29 cellular contexts compared by ENCODE assay signal in genomic region chr3:101068876-101069606, GRCh38.
DNase-seq lines count a peak whose midpoint lies in the region; ATAC-seq, FAIRE-seq and TF ChIP-seq lines count a peak whose summit lies in the region.
"Had no signal": no experiment of that assay in that cellular context is flagged by ENCODE, and none has a peak within 500 bp of the region (broad histone marks: within the 10 kb centered on the region; RNA-seq: fewer than 3 reads in every experiment).

No MANE protein-coding gene starts in this region.

- H3K36me3 Mint-ChIP-seq in MCF 10A (ENCODE audit: insufficient read depth, unreplicated experiment) = no peaks in the 10 kb centered on the region
- H3K36me3 Mint-ChIP-seq in CD8-positive, alpha-beta memory T cell = no peaks in the 10 kb centered on the region
- H3K36me3 Mint-ChIP-seq: IgD-negative memory B cell, WTC11 had no signal

- BruUV-seq in MCF 10A (replicated peaks; lab: Mats Ljungman, UMichigan) = no TSS peak
- BruUV-seq in mammary epithelial cell (replicated peaks; lab: Mats Ljungman, UMichigan) = no TSS peak
- BruUV-seq in K562 (replicated peaks; lab: Mats Ljungman, UMichigan) = no TSS peak

- DNase-seq in MCF 10A (ENCODE audit: unreplicated experiment) = no peak
- DNase-seq in mammary epithelial cell = no peak
- no peak for DNase-seq in K562 (ENCODE audit: extremely low read depth in 1 of 4, low spot score in 3 of 4)
- DNase-seq in iris pigment epithelial cell (ENCODE audit: low read depth) = peak; percentile 41
- DNase-seq in NCI-H1048 (lab: John Stamatoyannopoulos, UW) = no peak
- DNase-seq in CD8-positive, alpha-beta memory T cell = no peak
- DNase-seq: activated CD4-positive, alpha-beta T cell treated with anti-CD3 and anti-CD28 coated beads, Interleukin-2, amount 50 U/mL, for 4 hours; activated CD8-positive, alpha-beta memory T cell treated with anti-CD3 and anti-CD28 coated beads, Interleukin-2, amount 50 U/mL, for 4 hours; activated effector memory CD4-positive, alpha-beta T cell treated with Interleukin-2 at 50 U/mL for 16 hours; DND-41; gastrocnemius medialis; hypothalamus; mucosa of descending colon; NCI-H1694 treated with DMSO at 0.1 percent for 48 hours; NCI-H748 treated with DMSO at 0.1 percent for 48 hours; stimulated activated CD4-positive, alpha-beta T cell treated with anti-CD3 and anti-CD28 coated beads, Interleukin-1b, Interleukin-23, amount 100 ng/mL, for 48 hours; T1000 had no signal

- no peak overlapping the region for H3K4me3 Mint-ChIP-seq in MCF 10A (ENCODE audit: unreplicated experiment)
- H3K4me3 Mint-ChIP-seq in CD8-positive, alpha-beta memory T cell = no peak overlapping the region
- H3K4me3 Mint-ChIP-seq: B cell, IgD-negative memory B cell, neural crest cell, WTC11 had no signal

- H3K27ac ChIP-seq in mammary epithelial cell (ENCODE audit: insufficient read depth, low read depth, low read length) = no peak overlapping the region
- no peak overlapping the region for H3K27ac ChIP-seq in K562 (ENCODE audit: extremely low read depth, low read depth, low read length)
- no peak overlapping the region for H3K27ac ChIP-seq in CD8-positive, alpha-beta memory T cell (ENCODE audit: low read depth, low read length)
- H3K27ac ChIP-seq: 22Rv1, gastrocnemius medialis had no signal

- no peak for TF ChIP-seq EP300 in K562 (IDR thresholded peaks at IDR 0.05; ENCODE audit: low read length)

- TF ChIP-seq CTCF in MCF 10A (IDR thresholded peaks at IDR 0.05; ENCODE audit: unreplicated experiment) (no peak), mammary epithelial cell (conservative IDR thresholded peaks at IDR 0.05 in 1 of 2, IDR thresholded peaks at IDR 0.05 in 1 of 2; ENCODE audit: extremely low read depth in 1 of 2, insufficient read depth in 1 of 2, low read depth in 1 of 2, low read length in 2 of 2) (no peak), K562 (IDR thresholded peaks at IDR 0.05 in 2 of 3, conservative IDR thresholded peaks at IDR 0.05 in 1 of 3; ENCODE audit: insufficient read depth in 2 of 3, low read depth in 1 of 3, low read length in 3 of 3) (no peak)

- CTCF ChIA-PET in MCF 10A (lab: Yijun Ruan, JAX) = interaction anchor here (0.7 to 1.6 kb wide), 2 partner anchors 122 to 127 kb away, joined by 3 to 15 read pairs; no protein-coding TSS in a partner anchor
- CTCF ChIA-PET in mammary epithelial cell (lab: Charles Lee; ENCODE audit: low non-redundant PET) = no interaction called here
- CTCF ChIA-PET in K562 (lab: Yijun Ruan, JAX; ENCODE audit: low intra/inter-chr PET ratio) = interaction anchor here (0.6 kb wide), 1 partner anchor 567 kb away, joined by 3 read pairs; no protein-coding TSS in a partner anchor
- CTCF ChIA-PET in CD8-positive, alpha-beta memory T cell (lab: Charles Lee) = no interaction called here

- dilution Hi-C loops in mammary epithelial cell (cut with HindIII; ENCODE audit: low sequenced_read_pairs) = no loop called here

- intact Hi-C loops in MCF 10A (cut with micrococcal nuclease) = no loop called here
- intact Hi-C loops in mammary epithelial cell (cut with micrococcal nuclease) = no loop called here
- intact Hi-C loops in K562 (cut with micrococcal nuclease) = no loop called here

- no peaks in the 10 kb centered on the region for H3K27me3 Mint-ChIP-seq in MCF 10A (ENCODE audit: insufficient read depth, unreplicated experiment)
- peaks cover 6 to 28% of the 10 kb centered on the region in 2 donors for H3K27me3 Mint-ChIP-seq in CD8-positive, alpha-beta memory T cell
- H3K27me3 Mint-ChIP-seq: progenitor cell of endocrine pancreas had no signal

- WGBS in mammary epithelial cell (ENCODE audit: low coverage, missing lambda C conversion rate) = 8% methylated on average over 1 of the region's 1 CpG
- WGBS in K562 (ENCODE audit: insufficient coverage, low coverage, missing lambda C conversion rate) = 0% methylated on average over 1 of the region's 1 CpG

- H3K27me3 ChIP-seq in mammary epithelial cell (ENCODE audit: insufficient read depth, low read length) (no peaks in the 10 kb centered on the region), K562 (ENCODE audit: control insufficient read depth in 2 of 2, insufficient read depth in 2 of 2, low read length in 2 of 2) (no peaks in the 10 kb centered on the region)
- H3K27me3 ChIP-seq in CD8-positive, alpha-beta memory T cell (ENCODE audit: insufficient read depth, low read length, poor library complexity, severe bottlenecking) = peaks cover 6% of the 10 kb centered on the region
- H3K27me3 ChIP-seq: gastrocnemius medialis had no signal

- H3K9ac ChIP-seq in mammary epithelial cell (ENCODE audit: insufficient read depth, low read length) (no peak overlapping the region), K562 (ENCODE audit: insufficient read depth in 1 of 2, low read depth in 2 of 2, low read length in 2 of 2) (no peak overlapping the region)

- H3K9me3 ChIP-seq in mammary epithelial cell (replicated peaks; ENCODE audit: insufficient read depth, low read length) = no peaks in the 10 kb centered on the region
- no peaks in the 10 kb centered on the region for H3K9me3 ChIP-seq in K562 (replicated peaks; ENCODE audit: control insufficient read depth, insufficient read depth, low read depth, low read length)
- H3K9me3 ChIP-seq in CD8-positive, alpha-beta memory T cell (ENCODE audit: low read length) = no peaks in the 10 kb centered on the region
- H3K9me3 ChIP-seq: gastrocnemius medialis, mucosa of descending colon had no signal

- H3K27ac Mint-ChIP-seq in MCF 10A (ENCODE audit: low read depth, unreplicated experiment) = peak overlapping the region; percentile 49
- no peak overlapping the region for H3K27ac Mint-ChIP-seq in CD8-positive, alpha-beta memory T cell
- H3K27ac Mint-ChIP-seq: B cell, IgD-negative memory B cell, WTC11 had no signal

- H3K4me2 ChIP-seq in mammary epithelial cell (ENCODE audit: insufficient read depth, low read depth, low read length) = no peak overlapping the region
- H3K4me2 ChIP-seq in K562 (ENCODE audit: insufficient read depth, low read length) = no peak overlapping the region

- H2AFZ ChIP-seq in mammary epithelial cell (ENCODE audit: low read depth, low read length) (no peak overlapping the region), K562 (ENCODE audit: low read depth, low read length) (no peak overlapping the region)

- ATAC-seq in K562 (no peak), GM19463 (IDR thresholded peaks at IDR 0.05; ENCODE audit: unreplicated experiment) (no peak), HG03097 (IDR thresholded peaks at IDR 0.05; ENCODE audit: low FRiP score, unreplicated experiment) (no peak)
- ATAC-seq: gastrocnemius medialis had no signal

- H3K4me3 ChIP-seq in mammary epithelial cell (replicated peaks in 1 of 3; ENCODE audit: insufficient read depth in 1 of 3, low read depth in 2 of 3, low read length in 3 of 3) (no peak overlapping the region), K562 (no peak overlapping the region)
- no peak overlapping the region for H3K4me3 ChIP-seq in CD8-positive, alpha-beta memory T cell (ENCODE audit: low read length)
- H3K4me3 ChIP-seq: gastrocnemius medialis, mucosa of descending colon had no signal

- no peak for FAIRE-seq in K562 (lab: Jason Lieb, UNC)
- FAIRE-seq: bronchial epithelial cell, endothelial cell of umbilical vein, GM12892, islet of Langerhans had no signal

- no peaks in the 10 kb centered on the region for H3K9me1 ChIP-seq in K562 (ENCODE audit: control insufficient read depth, insufficient read depth, low read length)

- no peak for TF ChIP-seq RAD21 in K562 (CRISPR knock-in tag; conservative IDR thresholded peaks at IDR 0.05 in 1 of 2, IDR thresholded peaks at IDR 0.05 in 1 of 2)

- no peak for TF ChIP-seq POLR2A in K562 (conservative IDR thresholded peaks at IDR 0.05)

- peaks cover 8% of the 10 kb centered on the region for H3K9me3 Mint-ChIP-seq in MCF 10A (ENCODE audit: unreplicated experiment)
- H3K9me3 Mint-ChIP-seq in CD8-positive, alpha-beta memory T cell = no peaks in the 10 kb centered on the region
- H3K9me3 Mint-ChIP-seq: neural crest cell had no signal

- peaks cover 28% of the 10 kb centered on the region for H3K4me1 ChIP-seq in mammary epithelial cell (ENCODE audit: insufficient read depth, low read length)
- H3K4me1 ChIP-seq in K562 (replicated peaks in 1 of 2; ENCODE audit: control insufficient read depth in 2 of 2, insufficient read depth in 2 of 2, low read length in 2 of 2) = no peaks in the 10 kb centered on the region
- H3K4me1 ChIP-seq in CD8-positive, alpha-beta memory T cell (ENCODE audit: insufficient read depth, low read length) = no peaks in the 10 kb centered on the region

- peaks cover 34% of the 10 kb centered on the region for H3K4me1 Mint-ChIP-seq in MCF 10A (ENCODE audit: insufficient read depth, unreplicated experiment)
- H3K4me1 Mint-ChIP-seq in CD8-positive, alpha-beta memory T cell = no peaks in the 10 kb centered on the region
- H3K4me1 Mint-ChIP-seq: B cell, neural crest cell had no signal

- H3K36me3 ChIP-seq in mammary epithelial cell (ENCODE audit: insufficient read depth, low read length) = no peaks in the 10 kb centered on the region
- no peaks in the 10 kb centered on the region for H3K36me3 ChIP-seq in K562 (ENCODE audit: control insufficient read depth, insufficient read depth, low read length)
- no peaks in the 10 kb centered on the region for H3K36me3 ChIP-seq in CD8-positive, alpha-beta memory T cell (ENCODE audit: insufficient read depth, low read length)
- H3K36me3 ChIP-seq: gastrocnemius medialis had no signal

- in situ Hi-C loops in mammary epithelial cell (cut with MboI; ENCODE audit: low sequenced_read_pairs in 2 of 2) = no loop called here
- in situ Hi-C loops in K562 (cut with MboI) = no loop called here

- H4K20me1 ChIP-seq in mammary epithelial cell (ENCODE audit: insufficient read depth, low read length) (no peaks in the 10 kb centered on the region), K562 (replicated peaks; ENCODE audit: control insufficient read depth, insufficient read depth, low read length) (no peaks in the 10 kb centered on the region)

- POLR2A ChIA-PET in MCF 10A (lab: Yijun Ruan, JAX) (interaction anchor here (0.7 to 1.2 kb wide), 5 partner anchors 13 to 505 kb away, joined by 3 read pairs; no protein-coding TSS in a partner anchor), K562 (lab: Yijun Ruan, JAX) (no interaction called here)
- POLR2A ChIA-PET in CD8-positive, alpha-beta memory T cell (lab: Charles Lee) = no interaction called here

- no peaks in the 10 kb centered on the region for H3K79me2 ChIP-seq in mammary epithelial cell (ENCODE audit: insufficient read depth, low read length)
- H3K79me2 ChIP-seq in K562 (ENCODE audit: control insufficient read depth, insufficient read depth, low read length) = no peaks in the 10 kb centered on the region

TF ChIP-seq in K562, 482 proteins besides CTCF, POLR2A, EP300 and RAD21 (continues in another document):
- TF ChIP-seq CEBPG (CRISPR knock-in tag; IDR thresholded peaks at IDR 0.05) (no peak), CEBPG (tag; conservative IDR thresholded peaks at IDR 0.05 in 1 of 2, IDR thresholded peaks at IDR 0.05 in 1 of 2) (peak; percentile 39 to 67; a peak in 3 of 4 replicates), ATF7 (IDR thresholded peaks at IDR 0.05) (0 out of 2 replicates have a peak, but pooled peaks have one; percentile 15)

Comparison
In these comparisons a context has a peak if more than half of its experiments do, and no peak if none do; other contexts are left out.
1. CTCF ChIA-PET loops: an anchor here in MCF 10A (0.7 to 1.6 kb wide) and K562 (0.6 kb wide); none called in mammary epithelial cell and CD8-positive, alpha-beta memory T cell.